In the genomic region with DNA sequence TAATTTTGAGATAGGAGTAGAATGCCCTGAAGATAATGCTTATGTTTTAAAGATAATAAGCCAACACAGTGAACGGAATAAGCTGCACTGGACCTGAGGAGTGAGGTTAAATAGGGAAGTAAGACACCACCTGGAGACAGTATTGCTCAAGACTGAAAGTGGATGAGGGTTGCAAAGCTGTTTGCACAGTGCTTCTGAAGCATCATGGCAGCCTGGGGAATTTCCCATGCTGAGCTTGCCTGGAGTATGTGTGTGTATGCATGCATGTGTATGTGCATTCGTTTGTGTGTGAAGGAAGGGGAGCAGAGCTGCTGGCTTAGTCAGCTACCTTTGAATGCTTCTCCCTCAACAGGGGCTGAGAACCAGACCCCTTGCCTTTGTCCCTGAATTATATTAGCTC, we compare ENCODE assay signal across 10 cellular contexts. TPM values are rescaled to one million over a fixed set of nuclear protein-coding genes. Genes with fewer than 3 reads are reported as not detected.
DNase-seq lines count a peak whose midpoint lies in the region; ATAC-seq and FAIRE-seq lines count a peak whose summit lies in the region.
"Had no signal": no experiment of that assay in that cellular context is flagged by ENCODE, and none has a peak within 500 bp of the region (broad histone marks: within the 10 kb centered on the region; RNA-seq: fewer than 3 reads in every experiment).

No MANE protein-coding gene starts in this region.

- H3K36me3 ChIP-seq in small intestine (ENCODE audit: control insufficient read depth in 2 of 2, insufficient read depth in 2 of 2, low read length in 2 of 2) = no peaks in the 10 kb centered on the region
- no peaks in the 10 kb centered on the region for H3K36me3 ChIP-seq in CD8-positive, alpha-beta memory T cell (ENCODE audit: insufficient read depth, low read length)

- no peaks in the 10 kb centered on the region for H3K4me1 ChIP-seq in small intestine (ENCODE audit: control insufficient read depth in 2 of 2, insufficient read depth in 1 of 2, low read depth in 1 of 2, low read length in 1 of 2)
- no peaks in the 10 kb centered on the region for H3K4me1 ChIP-seq in CD8-positive, alpha-beta memory T cell (ENCODE audit: insufficient read depth, low read length)

- CTCF ChIA-PET in CD8-positive, alpha-beta memory T cell (lab: Charles Lee) = no interaction called here

- FAIRE-seq in small intestine (lab: Jason Lieb, UNC) = no peak

- H3K27ac Mint-ChIP-seq in CD8-positive, alpha-beta memory T cell = no peak overlapping the region

- H3K4me1 Mint-ChIP-seq in CD8-positive, alpha-beta memory T cell = no peaks in the 10 kb centered on the region

- peak; percentile 100 for ATAC-seq in HG02884 (IDR thresholded peaks at IDR 0.05; ENCODE audit: unreplicated experiment)

- no peak overlapping the region for H3K4me3 Mint-ChIP-seq in CD8-positive, alpha-beta memory T cell

- no peaks in the 10 kb centered on the region for H3K27me3 ChIP-seq in small intestine (ENCODE audit: control insufficient read depth in 2 of 2, insufficient read depth in 2 of 2, low read length in 2 of 2)
- no peaks in the 10 kb centered on the region for H3K27me3 ChIP-seq in CD8-positive, alpha-beta memory T cell (ENCODE audit: insufficient read depth, low read length, poor library complexity, severe bottlenecking)

- H3K4me3 ChIP-seq in small intestine (ENCODE audit: low read depth in 1 of 2, low read length in 2 of 2) = no peak overlapping the region
- H3K4me3 ChIP-seq in CD8-positive, alpha-beta memory T cell (ENCODE audit: low read length) = no peak overlapping the region

- no peaks in the 10 kb centered on the region for H3K9me3 ChIP-seq in small intestine (ENCODE audit: control insufficient read depth, low read depth)
- H3K9me3 ChIP-seq in CD8-positive, alpha-beta memory T cell (ENCODE audit: low read length) = no peaks in the 10 kb centered on the region

- H3K36me3 Mint-ChIP-seq in CD8-positive, alpha-beta memory T cell = no peaks in the 10 kb centered on the region

- H3K9me3 Mint-ChIP-seq in CD8-positive, alpha-beta memory T cell = peaks cover 0 to 7% (median 0%) of the 10 kb centered on the region in 5 donors

- DNase-seq in COLO668 (lab: John Stamatoyannopoulos, UW; ENCODE audit: unreplicated experiment) (peak; percentile 1), GM19238 (ENCODE audit: insufficient read length, low spot score) (peak; percentile 32), NCI-H510A (lab: John Stamatoyannopoulos, UW) (peak; percentile 41), small intestine (no peak), NCI-H146 (lab: John Stamatoyannopoulos, UW) (no peak), activated gamma-delta T cell (lab: John Stamatoyannopoulos, UW) (no peak)
- no peak for DNase-seq in CD8-positive, alpha-beta memory T cell
- DNase-seq: NCI-H187 treated with DMSO at 0.1 percent for 48 hours had no signal

- POLR2A ChIA-PET in CD8-positive, alpha-beta memory T cell (lab: Charles Lee) = no interaction called here

- H3K27ac ChIP-seq in small intestine (ENCODE audit: low read depth in 1 of 2, low read length in 1 of 2) = no peak overlapping the region
- H3K27ac ChIP-seq in CD8-positive, alpha-beta memory T cell (ENCODE audit: low read depth, low read length) = no peak overlapping the region
- H3K27ac ChIP-seq: VCaP had no signal

- H3K27me3 Mint-ChIP-seq in CD8-positive, alpha-beta memory T cell = peaks cover 6 to 11% of the 10 kb centered on the region in 2 donors

- 27 to 41% (median 36%) methylated on average over 2 of the region's 2 CpGs for WGBS in small intestine, 3 donors

RNA-seq across cellular contexts. Expression of gene BHLHE41, which starts 35.8 kb away (rescaled TPM):
- 1 to 10 TPM in 1 of 3 donors, under 1 TPM in 2; 0.54 to 1.4 (median 0.67) TPM for polyA plus RNA-seq in small intestine
- total RNA-seq in CD8-positive, alpha-beta memory T cell = not detected
- not detected for polyA plus RNA-seq in CD8-positive, alpha-beta memory T cell

Comparison
In these comparisons a context has a peak if more than half of its experiments do, and no peak if none do; other contexts are left out.
1. DNase-seq: peak in COLO668 (single experiment), GM19238 (single experiment) and NCI-H510A (single experiment); none in small intestine (single experiment), NCI-H146 (single experiment), activated gamma-delta T cell (single experiment) and CD8-positive, alpha-beta memory T cell (0 of 5).